Comparison of ENCODE assay signal across 13 cellular contexts in genomic region chr14:91331761-91332447, GRCh38.
DNase-seq lines count a peak whose midpoint lies in the region; ATAC-seq, FAIRE-seq and TF ChIP-seq lines count a peak whose summit lies in the region.
"Had no signal": no experiment of that assay in that cellular context is flagged by ENCODE, and none has a peak within 500 bp of the region (broad histone marks: within the 10 kb centered on the region; RNA-seq: fewer than 3 reads in every experiment).

No MANE protein-coding gene starts in this region.

- no peak overlapping the region for H2AFZ ChIP-seq in HepG2 (ENCODE audit: low read length)

- intact Hi-C loops in Right ventricle myocardium superior (cut with DNase I), result no loop called here
- intact Hi-C loops in cardiac septum (cut with DNase I), result no loop called here
- intact Hi-C loops in HepG2 (cut with micrococcal nuclease; ENCODE audit: unreplicated experiment), result no loop called here

- H3K27ac Mint-ChIP-seq in activated T-helper 17 cell treated with anti-CD3 and anti-CD28 coated beads, Interleukin-2, amount 50 U/mL, for 72 hours, result peak overlapping the region; percentile 93

- H3K36me3 ChIP-seq in HepG2 (replicated peaks in 1 of 2; ENCODE audit: control insufficient read depth in 1 of 2, insufficient read depth in 2 of 2, low read length in 2 of 2), result peaks cover 0 to 9% of the 10 kb centered on the region in 2 experiments; a peak in 1 of 5 replicates
- peaks cover 0 to 18% (median 5%) of the 10 kb centered on the region in 4 donors for H3K36me3 ChIP-seq in upper lobe of left lung
- H3K36me3 ChIP-seq: SJSA1 had no signal

- H3K27me3 Mint-ChIP-seq in activated T-helper 17 cell treated with anti-CD3 and anti-CD28 coated beads, Interleukin-2, amount 50 U/mL, for 72 hours, result no peaks in the 10 kb centered on the region

- H4K20me1 ChIP-seq in HepG2 (ENCODE audit: insufficient read depth, low read length), result no peaks in the 10 kb centered on the region

- ATAC-seq in Right ventricle myocardium superior (ENCODE audit: poor library complexity) (no peak), HepG2 (peak; percentile 65), upper lobe of left lung (ENCODE audit: low FRiP score in 2 of 2) (peak; percentile 51 to 54)
- ATAC-seq in activated T-helper 17 cell treated with anti-CD3 and anti-CD28 coated beads, Interleukin-2, amount 50 U/mL, for 72 hours (replicated peaks), result peak; percentile 20

- H3K4me3 Mint-ChIP-seq in activated T-helper 17 cell treated with anti-CD3 and anti-CD28 coated beads, Interleukin-2, amount 50 U/mL, for 72 hours, result peak overlapping the region; percentile 37

- H3K4me3 ChIP-seq in HepG2 (replicated peaks in 1 of 3; ENCODE audit: insufficient read depth in 1 of 3, low read depth in 2 of 3, low read length in 3 of 3) (no peak overlapping the region; a peak in 1 of 6 replicates), upper lobe of left lung (no peak overlapping the region)
- H3K4me3 ChIP-seq: SJSA1 had no signal

- H3K9me3 Mint-ChIP-seq in activated T-helper 17 cell treated with anti-CD3 and anti-CD28 coated beads, Interleukin-2, amount 50 U/mL, for 72 hours, result no peaks in the 10 kb centered on the region

- WGBS in HepG2 (ENCODE audit: low lambda C conversion rate), result 56% methylated on average over 9 of the region's 10 CpGs
- 35 to 37% methylated on average over 7 to 10 of the region's 10 CpGs for WGBS in upper lobe of left lung, 2 donors

- H3K79me2 ChIP-seq in HepG2 (ENCODE audit: insufficient read depth, low read length), result no peaks in the 10 kb centered on the region

- peak overlapping the region; percentile 43 for H3K4me2 ChIP-seq in HepG2 (ENCODE audit: low read depth, low read length)

- H3K9ac ChIP-seq in HepG2 (ENCODE audit: insufficient read depth, low read depth, low read length), result no peak overlapping the region

- no peaks in the 10 kb centered on the region for H3K27me3 ChIP-seq in HepG2 (ENCODE audit: control insufficient read depth in 1 of 2, insufficient read depth in 2 of 2, low read length in 2 of 2)
- no peaks in the 10 kb centered on the region for H3K27me3 ChIP-seq in upper lobe of left lung

- no peak for TF ChIP-seq EP300 in HepG2 (IDR thresholded peaks at IDR 0.05; ENCODE audit: low read depth in 2 of 2, low read length in 2 of 2)
- TF ChIP-seq EP300 in HepG2 (CRISPR knock-in tag; IDR thresholded peaks at IDR 0.05; ENCODE audit: borderline replicate concordance), result no peak
- TF ChIP-seq EP300 in upper lobe of left lung (IDR thresholded peaks at IDR 0.05), result no peak

- TF ChIP-seq POLR2A in HepG2 (IDR thresholded peaks at IDR 0.05; ENCODE audit: insufficient read depth in 1 of 2, low read depth in 2 of 2, low read length in 2 of 2) (no peak), upper lobe of left lung (IDR thresholded peaks at IDR 0.05) (no peak)

- no peak for TF ChIP-seq RAD21 in HepG2 (CRISPR knock-in tag; IDR thresholded peaks at IDR 0.05)

- H3K27ac ChIP-seq in HepG2 (ENCODE audit: extremely low read length, insufficient read depth, low read length) (no peak overlapping the region), upper lobe of left lung (peak overlapping the region in 2 of 4 donors; percentile 67 to 71)
- H3K27ac ChIP-seq: C4-2B, SJSA1 had no signal

- peaks cover 38% of the 10 kb centered on the region for H3K4me1 Mint-ChIP-seq in activated T-helper 17 cell treated with anti-CD3 and anti-CD28 coated beads, Interleukin-2, amount 50 U/mL, for 72 hours

- peaks cover 82% of the 10 kb centered on the region for H3K36me3 Mint-ChIP-seq in activated T-helper 17 cell treated with anti-CD3 and anti-CD28 coated beads, Interleukin-2, amount 50 U/mL, for 72 hours (ENCODE audit: low read depth)

- FAIRE-seq in HepG2 (lab: Jason Lieb, UNC), result no peak

- in situ Hi-C loops in HepG2 (cut with HindIII; ENCODE audit: extremely low pct_ligation_motif_present, low pct_unique_long_range_greater_than_20kb), result no loop called here

- H3K9me3 ChIP-seq in HepG2 (ENCODE audit: low read length), result no peaks in the 10 kb centered on the region
- H3K9me3 ChIP-seq in upper lobe of left lung, result no peaks in the 10 kb centered on the region
- H3K9me3 ChIP-seq: SJSA1 had no signal

- CTCF ChIA-PET in HepG2 (lab: Yijun Ruan, JAX; ENCODE audit: low intra/inter-chr PET ratio, low total read pairs), result no interaction called here

- TF ChIP-seq CTCF in HepG2 (CRISPR knock-in tag; IDR thresholded peaks at IDR 0.05), result no peak
- no peak for TF ChIP-seq CTCF in upper lobe of left lung (IDR thresholded peaks at IDR 0.05)

- POLR2A ChIA-PET in HepG2 (lab: Yijun Ruan, JAX), result interaction anchor here (1.1 kb wide), 1 partner anchor 30 kb away, joined by 3 read pairs; no protein-coding TSS in a partner anchor

- DNase-seq in Right ventricle myocardium superior (peak; percentile 69), cardiac septum (ENCODE audit: low spot score) (no peak), HepG2 (ENCODE audit: low spot score) (no peak), upper lobe of left lung (peak in 1 of 2 donors; percentile 67), NCI-H1105 treated with DMSO at 0.1 percent for 48 hours (lab: John Stamatoyannopoulos, UW) (no peak), 8988T (no peak)
- no peak for DNase-seq in stimulated activated naive CD4-positive, alpha-beta T cell treated with Interleukin-2 at 50 U/mL for 16 hours (lab: John Stamatoyannopoulos, UW)
- DNase-seq: activated CD8-positive, alpha-beta memory T cell treated with anti-CD3 and anti-CD28 coated beads, Interleukin-2, amount 50 U/mL, for 4 hours; central memory CD4-positive, alpha-beta T cell; NCI-H2171 treated with DMSO at 0.1 percent for 48 hours had no signal

- no TSS peak for BruUV-seq in HepG2 (replicated peaks; lab: Mats Ljungman, UMichigan)

- peaks cover 30% of the 10 kb centered on the region for H3K4me1 ChIP-seq in HepG2 (ENCODE audit: insufficient read depth, low read length)
- H3K4me1 ChIP-seq in upper lobe of left lung, result peaks cover 37 to 47% (median 44%) of the 10 kb centered on the region in 4 donors
- H3K4me1 ChIP-seq: SJSA1 had no signal

TF ChIP-seq in HepG2, 621 proteins besides CTCF, POLR2A, EP300 and RAD21 (continues in another document):
- 0 out of 2 replicates have a peak, but pooled peaks have one; percentile 27 for TF ChIP-seq THAP7 (CRISPR knock-in tag; IDR thresholded peaks at IDR 0.05)
- TF ChIP-seq DRAP1 (CRISPR knock-in tag; IDR thresholded peaks at IDR 0.05), result no peak
- TF ChIP-seq ZNF431 (CRISPR knock-in tag; IDR thresholded peaks at IDR 0.05; ENCODE audit: borderline replicate concordance, low read depth), result 0 out of 2 replicates have a peak, but pooled peaks have one; percentile 41
- TF ChIP-seq ZKSCAN8 (CRISPR knock-in tag; IDR thresholded peaks at IDR 0.05; ENCODE audit: borderline replicate concordance), result 0 out of 2 replicates have a peak, but pooled peaks have one; percentile 28
- TF ChIP-seq HDAC6 (IDR thresholded peaks at IDR 0.05; ENCODE audit: low read depth, low read length), result no peak
- TF ChIP-seq MYC (CRISPR knock-in tag; IDR thresholded peaks at IDR 0.05; ENCODE audit: borderline replicate concordance), result 0 out of 2 replicates have a peak, but pooled peaks have one; percentile 13
- TF ChIP-seq KLF11 (CRISPR knock-in tag; IDR thresholded peaks at IDR 0.05), result no peak
- TF ChIP-seq GPN1 (CRISPR knock-in tag; IDR thresholded peaks at IDR 0.05; ENCODE audit: borderline replicate concordance), result no peak
- TF ChIP-seq HMG20A (CRISPR knock-in tag; IDR thresholded peaks at IDR 0.05; ENCODE audit: borderline replicate concordance), result no peak
- TF ChIP-seq ELF3 (CRISPR knock-in tag; IDR thresholded peaks at IDR 0.05), result 0 out of 2 replicates have a peak, but pooled peaks have one; percentile 15
- no peak for TF ChIP-seq SMARCE1 (IDR thresholded peaks at IDR 0.05; ENCODE audit: borderline replicate concordance)
- no peak for TF ChIP-seq CREM (IDR thresholded peaks at IDR 0.05)
- TF ChIP-seq CREM (CRISPR knock-in tag; IDR thresholded peaks at IDR 0.05), result no peak
- TF ChIP-seq ZNF557 (CRISPR knock-in tag; IDR thresholded peaks at IDR 0.05), result no peak
- 0 out of 2 replicates have a peak, but pooled peaks have one; percentile 26 for TF ChIP-seq FOXP4 (CRISPR knock-in tag; IDR thresholded peaks at IDR 0.05)
- TF ChIP-seq AGO2 (optimal IDR thresholded peaks at IDR 0.05; ENCODE audit: low read depth, low read length), result no peak
- TF ChIP-seq MEF2D (CRISPR knock-in tag; IDR thresholded peaks at IDR 0.05), result peak; percentile 82
- TF ChIP-seq NR2F6 (IDR thresholded peaks at IDR 0.05), result no peak
- TF ChIP-seq NR2F6 (CRISPR knock-in tag; IDR thresholded peaks at IDR 0.05), result 0 out of 2 replicates have a peak, but pooled peaks have one; percentile 28
- peak; percentile 46; the same call in 1 of the 2 replicates for TF ChIP-seq FOXA3 (CRISPR knock-in tag; IDR thresholded peaks at IDR 0.05)
- peak; percentile 45 for TF ChIP-seq SAP130 (CRISPR knock-in tag; IDR thresholded peaks at IDR 0.05; ENCODE audit: low read depth)
